Comparison of ENCODE assay signal across 9 cellular contexts in genomic region chr11:59141673-59142460, GRCh38. TPM values are rescaled to one million over a fixed set of nuclear protein-coding genes. Genes with fewer than 3 reads are reported as not detected.
A peak's percentile ranks its signal among the peaks of the same experiment; 100 is the strongest.
DNase-seq lines count a peak whose midpoint lies in the region; ATAC-seq and TF ChIP-seq lines count a peak whose summit lies in the region.
"Had no signal": no experiment of that assay in that cellular context is flagged by ENCODE, and none has a peak within 500 bp of the region (broad histone marks: within the 10 kb centered on the region; RNA-seq: fewer than 3 reads in every experiment).

No MANE protein-coding gene starts in this region.

- peaks cover 0 to 18% of the 10 kb centered on the region in 2 donors for H3K36me3 Mint-ChIP-seq in activated T-cell treated with anti-CD3 and anti-CD28 coated beads, Interleukin-2, amount 50 U/mL, for 72 hours (ENCODE audit: insufficient read depth in 2 of 2)
- peaks cover 0 to 19% (median 4%) of the 10 kb centered on the region in 3 donors for H3K36me3 Mint-ChIP-seq in naive thymus-derived CD8-positive, alpha-beta T cell

- POLR2A ChIA-PET in naive thymus-derived CD8-positive, alpha-beta T cell (lab: Charles Lee), result interaction anchor here (0.9 kb wide), 1 partner anchor 9 kb away, joined by 4 read pairs; no protein-coding TSS in a partner anchor

- H3K9me3 Mint-ChIP-seq in activated T-cell treated with anti-CD3 and anti-CD28 coated beads, Interleukin-2, amount 50 U/mL, for 72 hours, result no peaks in the 10 kb centered on the region
- no peaks in the 10 kb centered on the region for H3K9me3 Mint-ChIP-seq in naive thymus-derived CD8-positive, alpha-beta T cell

- no peak for DNase-seq in activated T-cell treated with anti-CD3 and anti-CD28 coated beads, Interleukin-2, amount 50 U/mL, for 72 hours
- DNase-seq in activated T-cell treated with anti-CD3 and anti-CD28 coated beads for 4 hours, result no peak
- peak; percentile 33 for DNase-seq in NCI-H226
- no peak for DNase-seq in dorsolateral prefrontal cortex
- DNase-seq in naive thymus-derived CD8-positive, alpha-beta T cell, result no peak
- no peak for DNase-seq in SK-N-DZ (ENCODE audit: low spot score)
- no peak for DNase-seq in stimulated activated CD4-positive, alpha-beta T cell treated with anti-CD3 and anti-CD28 coated beads, Interleukin-4, amount 100 ng/mL, for 24 hours
- DNase-seq in NCI-H1048 (lab: John Stamatoyannopoulos, UW), result no peak

- intact Hi-C loops in dorsolateral prefrontal cortex (cut with DNase I), result loop anchor here (10.0 kb wide), 3 partner anchors 47 to 1497 kb away; partner anchors contain the start of gene YPEL4 (in 1 of the 2)

- ATAC-seq in activated T-cell treated with anti-CD3 and anti-CD28 coated beads, Interleukin-2, amount 50 U/mL, for 72 hours (replicated peaks in 1 of 2), result no peak
- ATAC-seq in naive thymus-derived CD8-positive, alpha-beta T cell, result peak; percentile 0

- peak overlapping the region in 51 of 59 donors; percentile 0 to 94 (median 81) for H3K27ac ChIP-seq in dorsolateral prefrontal cortex

- H3K27me3 ChIP-seq in dorsolateral prefrontal cortex, result no peaks in the 10 kb centered on the region

- H3K4me3 ChIP-seq in dorsolateral prefrontal cortex, result peak overlapping the region; percentile 62 to 98 (median 83)

- H3K27me3 Mint-ChIP-seq in activated T-cell treated with anti-CD3 and anti-CD28 coated beads, Interleukin-2, amount 50 U/mL, for 72 hours (ENCODE audit: low read depth), result no peaks in the 10 kb centered on the region
- H3K27me3 Mint-ChIP-seq in naive thymus-derived CD8-positive, alpha-beta T cell, result no peaks in the 10 kb centered on the region

- peak overlapping the region; percentile 80 for H3K27ac Mint-ChIP-seq in activated T-cell treated with anti-CD3 and anti-CD28 coated beads, Interleukin-2, amount 50 U/mL, for 72 hours
- peak overlapping the region; percentile 94 to 100 (median 98) for H3K27ac Mint-ChIP-seq in naive thymus-derived CD8-positive, alpha-beta T cell

- peak overlapping the region; percentile 88 to 95 for H3K4me3 Mint-ChIP-seq in activated T-cell treated with anti-CD3 and anti-CD28 coated beads, Interleukin-2, amount 50 U/mL, for 72 hours
- H3K4me3 Mint-ChIP-seq in naive thymus-derived CD8-positive, alpha-beta T cell, result peak overlapping the region; percentile 94 to 99 (median 97)

- no peak for TF ChIP-seq CTCF in dorsolateral prefrontal cortex (IDR thresholded peaks at IDR 0.05 in 54 of 56, conservative IDR thresholded peaks at IDR 0.05 in 2 of 56; ENCODE audit: low read depth in 1 of 56, partially characterized antibody in 56 of 56)

- peaks cover 52% of the 10 kb centered on the region for H3K4me1 Mint-ChIP-seq in activated T-cell treated with anti-CD3 and anti-CD28 coated beads, Interleukin-2, amount 50 U/mL, for 72 hours (ENCODE audit: low read depth)
- H3K4me1 Mint-ChIP-seq in naive thymus-derived CD8-positive, alpha-beta T cell, result peaks cover 27 to 54% (median 51%) of the 10 kb centered on the region in 4 donors

RNA-seq across cellular contexts. Expression of gene FAM111A, which starts 0.8 kb away (rescaled TPM):
- 100 to 1,000 TPM; 117 to 140 TPM for total RNA-seq in activated T-cell treated with anti-CD3 and anti-CD28 coated beads, Interleukin-2, amount 50 U/mL, for 72 hours
- 10 to 100 TPM in 53 of 120 experiments, 1 to 10 TPM in 67; 2.6 to 22.5 (median 9.5) TPM for total RNA-seq in dorsolateral prefrontal cortex
- total RNA-seq in naive thymus-derived CD8-positive, alpha-beta T cell, result 100 to 1,000 TPM; 113 to 117 TPM
- polyA plus RNA-seq in naive thymus-derived CD8-positive, alpha-beta T cell, result 10 to 100 TPM; 21.7 to 26.4 (median 22.9) TPM
- 0.86 and 1.8 TPM in 2 replicates for polyA plus RNA-seq in SK-N-DZ (2014; cell fraction: cytosol; rRNA removed)
- 0.59 and 3.1 TPM in 2 replicates for polyA plus RNA-seq in SK-N-DZ (2014; cell fraction: nucleus; rRNA removed)

RNA-seq across cellular contexts. Expression of gene DTX4, which starts 30.1 kb away (rescaled TPM):
- under 1 TPM in 1 of 2 donors, not detected in 1; 0.70 TPM for total RNA-seq in activated T-cell treated with anti-CD3 and anti-CD28 coated beads, Interleukin-2, amount 50 U/mL, for 72 hours
- 10 to 100 TPM; 21.4 to 93.9 (median 32.3) TPM for total RNA-seq in dorsolateral prefrontal cortex
- 1 to 10 TPM; 3.3 to 3.5 TPM for total RNA-seq in naive thymus-derived CD8-positive, alpha-beta T cell
- polyA plus RNA-seq in naive thymus-derived CD8-positive, alpha-beta T cell, result under 1 TPM; 0.02 to 0.64 (median 0.14) TPM
- 5.3 and 5.4 TPM in 2 replicates for polyA plus RNA-seq in SK-N-DZ (2014; cell fraction: cytosol; rRNA removed)
- 6.7 and 6.9 TPM in 2 replicates for polyA plus RNA-seq in SK-N-DZ (2014; cell fraction: nucleus; rRNA removed)

RNA-seq across cellular contexts. Expression of gene FAM111B, which starts 34.8 kb away (rescaled TPM):
- 1 to 10 TPM; 7.4 to 9.1 TPM for total RNA-seq in activated T-cell treated with anti-CD3 and anti-CD28 coated beads, Interleukin-2, amount 50 U/mL, for 72 hours
- total RNA-seq in dorsolateral prefrontal cortex, result 1 to 10 TPM in 5 of 120 experiments, under 1 TPM in 16, not detected in 99; 0.14 to 2.1 (median 0.49) TPM
- total RNA-seq in naive thymus-derived CD8-positive, alpha-beta T cell, result 1 to 10 TPM; 2.9 to 4.6 TPM
- not detected for polyA plus RNA-seq in naive thymus-derived CD8-positive, alpha-beta T cell
- 5.5 and 5.9 TPM in 2 replicates for polyA plus RNA-seq in SK-N-DZ (2014; cell fraction: cytosol; rRNA removed)
- 4.7 and 5.4 TPM in 2 replicates for polyA plus RNA-seq in SK-N-DZ (2014; cell fraction: nucleus; rRNA removed)

RNA-seq across cellular contexts. Expression of gene GLYATL1B, which starts 55.8 kb away (rescaled TPM):
- not detected for total RNA-seq in activated T-cell treated with anti-CD3 and anti-CD28 coated beads, Interleukin-2, amount 50 U/mL, for 72 hours
- not detected for total RNA-seq in dorsolateral prefrontal cortex
- total RNA-seq in naive thymus-derived CD8-positive, alpha-beta T cell, result not detected
- not detected for polyA plus RNA-seq in naive thymus-derived CD8-positive, alpha-beta T cell
- polyA plus RNA-seq in SK-N-DZ (2014; cell fraction: cytosol; rRNA removed), result not detected in 2 replicates
- polyA plus RNA-seq in SK-N-DZ (2014; cell fraction: nucleus; rRNA removed), result not detected in 2 replicates
- total RNA-seq: pulmonary artery endothelial cell had no signal

Comparison
In these comparisons a context has a peak if more than half of its experiments do, and no peak if none do; other contexts are left out.
1. ATAC-seq: peak in naive thymus-derived CD8-positive, alpha-beta T cell (2 of 2); none in activated T-cell treated with anti-CD3 and anti-CD28 coated beads, Interleukin-2, amount 50 U/mL, for 72 hours (0 of 2).
2. RNA of gene FAM111A, which starts 0.8 kb away (total RNA-seq): 117 to 140 TPM in activated T-cell treated with anti-CD3 and anti-CD28 coated beads, Interleukin-2, amount 50 U/mL, for 72 hours and 113 to 117 TPM in naive thymus-derived CD8-positive, alpha-beta T cell; 2.6 to 22.5 TPM in dorsolateral prefrontal cortex; every median in the first group is over 4 times any median in the second.
3. RNA of gene DTX4, which starts 30.1 kb away (total RNA-seq): 21.4 to 93.9 TPM in dorsolateral prefrontal cortex; 3.3 to 3.5 TPM in naive thymus-derived CD8-positive, alpha-beta T cell and 0.70 TPM in activated T-cell treated with anti-CD3 and anti-CD28 coated beads, Interleukin-2, amount 50 U/mL, for 72 hours; every median in the first group is over 4 times any median in the second.